In genomic region chr6:42001506-42001905, GRCh38 we compare ENCODE assay signal across 29 cellular contexts. TPM values are rescaled to one million over a fixed set of nuclear protein-coding genes. Genes with fewer than 3 reads are reported as not detected.
A peak's percentile ranks its signal among the peaks of the same experiment; 100 is the strongest.
DNase-seq lines count a peak whose midpoint lies in the region; ATAC-seq and TF ChIP-seq lines count a peak whose summit lies in the region.
"Had no signal": no experiment of that assay in that cellular context is flagged by ENCODE, and none has a peak within 500 bp of the region (broad histone marks: within the 10 kb centered on the region; RNA-seq: fewer than 3 reads in every experiment).

No MANE protein-coding gene starts in this region.

- H3K4me1 ChIP-seq in left ventricle myocardium inferior: no peaks in the 10 kb centered on the region
- H3K4me1 ChIP-seq: ascending aorta, colonic mucosa, gastroesophageal sphincter, neural progenitor cell, parathyroid adenoma, tibial artery had no signal

- ATAC-seq in CD4-positive, alpha-beta T cell (ENCODE audit: poor library complexity): no peak
- ATAC-seq in activated CD8-positive, alpha-beta memory T cell treated with anti-CD3 and anti-CD28 coated beads, Interleukin-2, amount 10 ng/mL, durations not matched to agents 7 days and 5 days: no peak
- ATAC-seq in naive thymus-derived CD8-positive, alpha-beta T cell: peak in 1 of 2 donors; percentile 35
- ATAC-seq: gastroesophageal sphincter had no signal

- H3K9me3 ChIP-seq in CD4-positive, alpha-beta T cell (ENCODE audit: control insufficient read depth, low read length): no peaks in the 10 kb centered on the region
- peaks cover 4% of the 10 kb centered on the region for H3K9me3 ChIP-seq in left ventricle myocardium inferior (replicated peaks)
- H3K9me3 ChIP-seq: ascending aorta, colonic mucosa, gastroesophageal sphincter, tibial artery had no signal

- H3K36me3 Mint-ChIP-seq in activated CD4-positive, alpha-beta memory T cell treated with anti-CD3 and anti-CD28 coated beads for 36 hours: peaks cover 7% of the 10 kb centered on the region
- H3K36me3 Mint-ChIP-seq in activated CD4-positive, alpha-beta memory T cell treated with anti-CD3 and anti-CD28 coated beads, Interleukin-2, amount 10 ng/mL, durations not matched to agents 7 days and 5 days (ENCODE audit: low read depth): peaks cover 14% of the 10 kb centered on the region
- peaks cover 67% of the 10 kb centered on the region for H3K36me3 Mint-ChIP-seq in CD4-positive, alpha-beta T cell (ENCODE audit: low read depth)
- peaks cover 15% of the 10 kb centered on the region for H3K36me3 Mint-ChIP-seq in activated CD8-positive, alpha-beta memory T cell treated with anti-CD3 and anti-CD28 coated beads, Interleukin-2, amount 10 ng/mL, durations not matched to agents 7 days and 5 days
- H3K36me3 Mint-ChIP-seq in naive thymus-derived CD8-positive, alpha-beta T cell: peaks cover 6 to 70% (median 17%) of the 10 kb centered on the region in 3 donors
- H3K36me3 Mint-ChIP-seq: neural progenitor cell had no signal

- no peaks in the 10 kb centered on the region for H3K27me3 Mint-ChIP-seq in activated CD4-positive, alpha-beta memory T cell treated with anti-CD3 and anti-CD28 coated beads for 36 hours
- H3K27me3 Mint-ChIP-seq in activated CD4-positive, alpha-beta memory T cell treated with anti-CD3 and anti-CD28 coated beads, Interleukin-2, amount 10 ng/mL, durations not matched to agents 7 days and 5 days: no peaks in the 10 kb centered on the region
- no peaks in the 10 kb centered on the region for H3K27me3 Mint-ChIP-seq in CD4-positive, alpha-beta T cell
- H3K27me3 Mint-ChIP-seq in activated CD8-positive, alpha-beta memory T cell treated with anti-CD3 and anti-CD28 coated beads, Interleukin-2, amount 10 ng/mL, durations not matched to agents 7 days and 5 days: no peaks in the 10 kb centered on the region
- H3K27me3 Mint-ChIP-seq in naive thymus-derived CD8-positive, alpha-beta T cell: no peaks in the 10 kb centered on the region
- H3K27me3 Mint-ChIP-seq: IgD-negative memory B cell had no signal

- no peaks in the 10 kb centered on the region for H3K27me3 ChIP-seq in CD4-positive, alpha-beta T cell (ENCODE audit: control insufficient read depth, insufficient read depth, low read length)
- H3K27me3 ChIP-seq in left ventricle myocardium inferior (ENCODE audit: low read depth): no peaks in the 10 kb centered on the region
- H3K27me3 ChIP-seq: ascending aorta, cardiac muscle cell, colonic mucosa, gastroesophageal sphincter, hepatocyte, neural progenitor cell, tibial artery had no signal

- H3K27ac Mint-ChIP-seq in activated CD4-positive, alpha-beta memory T cell treated with anti-CD3 and anti-CD28 coated beads for 36 hours: peak overlapping the region; percentile 64
- H3K27ac Mint-ChIP-seq in activated CD4-positive, alpha-beta memory T cell treated with anti-CD3 and anti-CD28 coated beads, Interleukin-2, amount 10 ng/mL, durations not matched to agents 7 days and 5 days: no peak overlapping the region
- H3K27ac Mint-ChIP-seq in CD4-positive, alpha-beta T cell: peak overlapping the region; percentile 54
- H3K27ac Mint-ChIP-seq in activated CD8-positive, alpha-beta memory T cell treated with anti-CD3 and anti-CD28 coated beads, Interleukin-2, amount 10 ng/mL, durations not matched to agents 7 days and 5 days: peak overlapping the region; percentile 8
- H3K27ac Mint-ChIP-seq in naive thymus-derived CD8-positive, alpha-beta T cell: peak overlapping the region in 9 of 10 donors; percentile 26 to 85 (median 75)
- H3K27ac Mint-ChIP-seq: IgD-negative memory B cell, neural progenitor cell had no signal

- no peak overlapping the region for H3K27ac ChIP-seq in CD4-positive, alpha-beta T cell (ENCODE audit: low read depth, low read length)
- H3K27ac ChIP-seq in left ventricle myocardium inferior (replicated peaks): no peak overlapping the region
- H3K27ac ChIP-seq: ascending aorta, cardiac muscle cell, colonic mucosa, gastroesophageal sphincter, hepatocyte, neural progenitor cell, parathyroid adenoma, tibial artery, WERI-Rb-1 had no signal

- H3K9me3 Mint-ChIP-seq in activated CD4-positive, alpha-beta memory T cell treated with anti-CD3 and anti-CD28 coated beads for 36 hours: no peaks in the 10 kb centered on the region
- H3K9me3 Mint-ChIP-seq in activated CD4-positive, alpha-beta memory T cell treated with anti-CD3 and anti-CD28 coated beads, Interleukin-2, amount 10 ng/mL, durations not matched to agents 7 days and 5 days: no peaks in the 10 kb centered on the region
- H3K9me3 Mint-ChIP-seq in CD4-positive, alpha-beta T cell: no peaks in the 10 kb centered on the region
- H3K9me3 Mint-ChIP-seq in activated CD8-positive, alpha-beta memory T cell treated with anti-CD3 and anti-CD28 coated beads, Interleukin-2, amount 10 ng/mL, durations not matched to agents 7 days and 5 days (ENCODE audit: low read depth): peaks cover 2% of the 10 kb centered on the region
- no peaks in the 10 kb centered on the region for H3K9me3 Mint-ChIP-seq in naive thymus-derived CD8-positive, alpha-beta T cell
- H3K9me3 Mint-ChIP-seq: IgD-negative memory B cell, neural progenitor cell had no signal

- H3K4me3 Mint-ChIP-seq in activated CD4-positive, alpha-beta memory T cell treated with anti-CD3 and anti-CD28 coated beads for 36 hours: no peak overlapping the region
- H3K4me3 Mint-ChIP-seq in activated CD4-positive, alpha-beta memory T cell treated with anti-CD3 and anti-CD28 coated beads, Interleukin-2, amount 10 ng/mL, durations not matched to agents 7 days and 5 days: no peak overlapping the region
- no peak overlapping the region for H3K4me3 Mint-ChIP-seq in CD4-positive, alpha-beta T cell
- no peak overlapping the region for H3K4me3 Mint-ChIP-seq in activated CD8-positive, alpha-beta memory T cell treated with anti-CD3 and anti-CD28 coated beads, Interleukin-2, amount 10 ng/mL, durations not matched to agents 7 days and 5 days
- peak overlapping the region in 7 of 10 donors; percentile 19 to 59 (median 43) for H3K4me3 Mint-ChIP-seq in naive thymus-derived CD8-positive, alpha-beta T cell
- H3K4me3 Mint-ChIP-seq: IgD-negative memory B cell, neural progenitor cell had no signal

- H3K4me1 Mint-ChIP-seq in activated CD4-positive, alpha-beta memory T cell treated with anti-CD3 and anti-CD28 coated beads for 36 hours (ENCODE audit: low read depth): peaks cover 28% of the 10 kb centered on the region
- H3K4me1 Mint-ChIP-seq in activated CD4-positive, alpha-beta memory T cell treated with anti-CD3 and anti-CD28 coated beads, Interleukin-2, amount 10 ng/mL, durations not matched to agents 7 days and 5 days: peaks cover 9% of the 10 kb centered on the region
- peaks cover 40% of the 10 kb centered on the region for H3K4me1 Mint-ChIP-seq in CD4-positive, alpha-beta T cell (ENCODE audit: low read depth)
- H3K4me1 Mint-ChIP-seq in activated CD8-positive, alpha-beta memory T cell treated with anti-CD3 and anti-CD28 coated beads, Interleukin-2, amount 10 ng/mL, durations not matched to agents 7 days and 5 days: peaks cover 12% of the 10 kb centered on the region
- H3K4me1 Mint-ChIP-seq in naive thymus-derived CD8-positive, alpha-beta T cell: peaks cover 13 to 59% (median 41%) of the 10 kb centered on the region in 4 donors
- H3K4me1 Mint-ChIP-seq: neural progenitor cell had no signal

- intact Hi-C loops in activated CD4-positive, alpha-beta memory T cell treated with anti-CD3 and anti-CD28 coated beads for 36 hours (cut with micrococcal nuclease): no loop called here
- intact Hi-C loops in CD4-positive, alpha-beta T cell (cut with DNase I, micrococcal nuclease): no loop called here
- intact Hi-C loops in left ventricle myocardium inferior (cut with micrococcal nuclease): no loop called here

- no peak overlapping the region for H3K4me3 ChIP-seq in left ventricle myocardium inferior
- H3K4me3 ChIP-seq: ascending aorta, cardiac muscle cell, colonic mucosa, gastroesophageal sphincter, hepatocyte, neural progenitor cell, tibial artery had no signal

- peaks cover 10% of the 10 kb centered on the region for H3K36me3 ChIP-seq in left ventricle myocardium inferior
- H3K36me3 ChIP-seq: cardiac muscle cell, colonic mucosa, neural progenitor cell, WERI-Rb-1 had no signal

- CTCF ChIA-PET in activated CD4-positive, alpha-beta memory T cell treated with anti-CD3 and anti-CD28 coated beads for 36 hours (lab: Charles Lee): no interaction called here
- CTCF ChIA-PET in activated CD4-positive, alpha-beta memory T cell treated with anti-CD3 and anti-CD28 coated beads, Interleukin-2, amount 10 ng/mL, durations not matched to agents 7 days and 5 days (lab: Charles Lee): no interaction called here
- CTCF ChIA-PET in CD4-positive, alpha-beta T cell (lab: Charles Lee): interaction anchor here (1.7 kb wide), 1 partner anchor 81 kb away, joined by 3 read pairs; the partner anchor contains the start of genes BYSL and MED20
- CTCF ChIA-PET in activated CD8-positive, alpha-beta memory T cell treated with anti-CD3 and anti-CD28 coated beads, Interleukin-2, amount 10 ng/mL, durations not matched to agents 7 days and 5 days (lab: Charles Lee): interaction anchor here (0.8 to 1.6 kb wide), 3 partner anchors 11 to 38 kb away, joined by 3 to 4 read pairs (median 3); no protein-coding TSS in a partner anchor

- TF ChIP-seq CTCF in CD4-positive, alpha-beta T cell (IDR thresholded peaks at IDR 0.05): no peak
- no peak for TF ChIP-seq CTCF in left ventricle myocardium inferior (IDR thresholded peaks at IDR 0.05; ENCODE audit: borderline replicate concordance)

- POLR2A ChIA-PET in activated CD4-positive, alpha-beta memory T cell treated with anti-CD3 and anti-CD28 coated beads for 36 hours (lab: Charles Lee): no interaction called here
- POLR2A ChIA-PET in activated CD4-positive, alpha-beta memory T cell treated with anti-CD3 and anti-CD28 coated beads, Interleukin-2, amount 10 ng/mL, durations not matched to agents 7 days and 5 days (lab: Charles Lee): no interaction called here
- POLR2A ChIA-PET in CD4-positive, alpha-beta T cell (lab: Charles Lee): interaction anchor here (0.6 to 1.1 kb wide), 2 partner anchors 10 to 48 kb away, joined by 3 to 4 read pairs; no protein-coding TSS in a partner anchor
- POLR2A ChIA-PET in naive thymus-derived CD8-positive, alpha-beta T cell (lab: Charles Lee): no interaction called here

- no peak for DNase-seq in activated CD4-positive, alpha-beta memory T cell treated with anti-CD3 and anti-CD28 coated beads for 36 hours
- DNase-seq in activated CD4-positive, alpha-beta memory T cell treated with anti-CD3 and anti-CD28 coated beads, Interleukin-2, amount 10 ng/mL, durations not matched to agents 7 days and 5 days: no peak
- DNase-seq in CD4-positive, alpha-beta T cell: peak in 1 of 10 experiments; percentile 22
- DNase-seq in activated CD8-positive, alpha-beta memory T cell treated with anti-CD3 and anti-CD28 coated beads, Interleukin-2, amount 10 ng/mL, durations not matched to agents 7 days and 5 days: no peak
- DNase-seq in naive thymus-derived CD8-positive, alpha-beta T cell: no peak
- no peak for DNase-seq in HCEC 1CT
- no peak for DNase-seq in midbrain (lab: John Stamatoyannopoulos, UW)
- DNase-seq in left ventricle myocardium inferior: no peak
- DNase-seq: activated CD4-positive, alpha-beta T cell treated with anti-CD3 and anti-CD28 coated beads, Interleukin-2, amount 50 U/mL, for 1 hour; activated naive CD4-positive, alpha-beta T cell treated with anti-CD3 and anti-CD28 coated beads, Interleukin-2, amount 50 U/mL, for 16 hours; colonic mucosa; DMS 273 treated with DMSO at 0.1 percent for 48 hours; effector CD4-positive, alpha-beta T cell; mammary epithelial cell; NCI-H1048; NCI-H2107; NCI-H446 treated with DMSO at 0.1 percent for 48 hours; NCI-H82; SHP77 treated with DMSO at 0.1 percent for 48 hours; small intestine; tibial artery; WERI-Rb-1 had no signal

RNA-seq across cellular contexts. Expression of gene TAF8, which starts 48.8 kb away (rescaled TPM):
- 10 to 100 TPM; 57.7 to 58.7 TPM for total RNA-seq in activated CD4-positive, alpha-beta memory T cell treated with anti-CD3 and anti-CD28 coated beads for 36 hours
- total RNA-seq in activated CD4-positive, alpha-beta memory T cell treated with anti-CD3 and anti-CD28 coated beads, Interleukin-2, amount 10 ng/mL, durations not matched to agents 7 days and 5 days: 10 to 100 TPM; 48.0 to 55.1 TPM
- 10 to 100 TPM; 30.1 to 34.7 TPM for total RNA-seq in CD4-positive, alpha-beta T cell
- total RNA-seq in activated CD8-positive, alpha-beta memory T cell treated with anti-CD3 and anti-CD28 coated beads, Interleukin-2, amount 10 ng/mL, durations not matched to agents 7 days and 5 days: 10 to 100 TPM; 50.9 to 53.2 TPM
- 10 to 100 TPM; 61.3 to 73.8 TPM for total RNA-seq in naive thymus-derived CD8-positive, alpha-beta T cell
- 10 to 100 TPM; 24.4 to 36.8 (median 28.6) TPM for polyA plus RNA-seq in naive thymus-derived CD8-positive, alpha-beta T cell
- 28.5 TPM for total RNA-seq in left ventricle myocardium inferior

RNA-seq across cellular contexts. Expression of gene CCND3, which starts 59.9 kb away (rescaled TPM):
- 100 to 1,000 TPM; 570 to 573 TPM for total RNA-seq in activated CD4-positive, alpha-beta memory T cell treated with anti-CD3 and anti-CD28 coated beads for 36 hours
- 100 to 1,000 TPM; 456 to 464 TPM for total RNA-seq in activated CD4-positive, alpha-beta memory T cell treated with anti-CD3 and anti-CD28 coated beads, Interleukin-2, amount 10 ng/mL, durations not matched to agents 7 days and 5 days
- 100 to 1,000 TPM; 247 to 248 TPM for total RNA-seq in CD4-positive, alpha-beta T cell
- total RNA-seq in activated CD8-positive, alpha-beta memory T cell treated with anti-CD3 and anti-CD28 coated beads, Interleukin-2, amount 10 ng/mL, durations not matched to agents 7 days and 5 days: 100 to 1,000 TPM; 333 to 502 TPM
- 100 to 1,000 TPM; 282 to 291 TPM for total RNA-seq in naive thymus-derived CD8-positive, alpha-beta T cell
- 100 to 1,000 TPM; 519 to 765 (median 628) TPM for polyA plus RNA-seq in naive thymus-derived CD8-positive, alpha-beta T cell
- 44.5 TPM for total RNA-seq in left ventricle myocardium inferior

Comparison
In these comparisons a context has a peak if more than half of its experiments do, and no peak if none do; other contexts are left out.
1. H3K4me3 Mint-ChIP-seq: peak in naive thymus-derived CD8-positive, alpha-beta T cell (7 of 10); none in activated CD4-positive, alpha-beta memory T cell treated with anti-CD3 and anti-CD28 coated beads for 36 hours (single experiment), activated CD4-positive, alpha-beta memory T cell treated with anti-CD3 and anti-CD28 coated beads, Interleukin-2, amount 10 ng/mL, durations not matched to agents 7 days and 5 days (single experiment), CD4-positive, alpha-beta T cell (single experiment) and activated CD8-positive, alpha-beta memory T cell treated with anti-CD3 and anti-CD28 coated beads, Interleukin-2, amount 10 ng/mL, durations not matched to agents 7 days and 5 days (single experiment).
2. CTCF ChIA-PET loops: an anchor here in CD4-positive, alpha-beta T cell (1.7 kb wide) and activated CD8-positive, alpha-beta memory T cell treated with anti-CD3 and anti-CD28 coated beads, Interleukin-2, amount 10 ng/mL, durations not matched to agents 7 days and 5 days (0.8 to 1.6 kb wide); none called in activated CD4-positive, alpha-beta memory T cell treated with anti-CD3 and anti-CD28 coated beads for 36 hours and activated CD4-positive, alpha-beta memory T cell treated with anti-CD3 and anti-CD28 coated beads, Interleukin-2, amount 10 ng/mL, durations not matched to agents 7 days and 5 days.